Comparison of ENCODE assay signal across 13 cellular contexts in genomic region chr9:105242557-105242956, GRCh38. TPM values are rescaled to one million over a fixed set of nuclear protein-coding genes. Genes with fewer than 3 reads are reported as not detected.
A peak's percentile ranks its signal among the peaks of the same experiment; 100 is the strongest.
DNase-seq lines count a peak whose midpoint lies in the region; TF ChIP-seq lines count a peak whose summit lies in the region.
"Had no signal": no experiment of that assay in that cellular context is flagged by ENCODE, and none has a peak within 500 bp of the region (broad histone marks: within the 10 kb centered on the region; RNA-seq: fewer than 3 reads in every experiment).

No MANE protein-coding gene starts in this region.

- H3K27ac Mint-ChIP-seq in mesothelial cell of epicardium: peak overlapping the region; percentile 83
- no peak overlapping the region for H3K27ac Mint-ChIP-seq in activated naive CD8-positive, alpha-beta T cell treated with anti-CD3 and anti-CD28 coated beads for 36 hours
- H3K27ac Mint-ChIP-seq: CD8-positive, alpha-beta T cell; effector memory CD8-positive, alpha-beta T cell; memory B cell had no signal

- H3K9me3 ChIP-seq in A673 (ENCODE audit: low read depth, low read length, poor library complexity, severe bottlenecking): no peaks in the 10 kb centered on the region
- H3K9me3 ChIP-seq in MM.1S (replicated peaks; ENCODE audit: insufficient read depth, low read length): no peaks in the 10 kb centered on the region
- H3K9me3 ChIP-seq in endocrine pancreas (ENCODE audit: control insufficient read depth, low read length): no peaks in the 10 kb centered on the region

- POLR2A ChIA-PET in A673 (lab: Charles Lee; ENCODE audit: low non-redundant PET): no interaction called here

- H3K4me3 ChIP-seq in A673 (ENCODE audit: low read depth, low read length, poor library complexity, severe bottlenecking): peak overlapping the region; percentile 7
- peak overlapping the region; percentile 59 for H3K4me3 ChIP-seq in MM.1S (ENCODE audit: low read length)
- H3K4me3 ChIP-seq in endocrine pancreas (ENCODE audit: control insufficient read depth, insufficient read depth, low read length): peak overlapping the region; percentile 42

- H3K9me2 ChIP-seq in MM.1S (replicated peaks; ENCODE audit: insufficient read depth, low read length): no peaks in the 10 kb centered on the region

- no peaks in the 10 kb centered on the region for H3K36me3 Mint-ChIP-seq in mesothelial cell of epicardium
- H3K36me3 Mint-ChIP-seq in activated naive CD8-positive, alpha-beta T cell treated with anti-CD3 and anti-CD28 coated beads for 36 hours: no peaks in the 10 kb centered on the region

- H3K36me3 ChIP-seq in A673 (ENCODE audit: insufficient read depth, low read length, poor library complexity, severe bottlenecking) (no peaks in the 10 kb centered on the region), MM.1S (replicated peaks; ENCODE audit: insufficient read depth, low read length) (no peaks in the 10 kb centered on the region), endocrine pancreas (ENCODE audit: control insufficient read depth, insufficient read depth, low read length) (no peaks in the 10 kb centered on the region)

- H3K4me2 ChIP-seq in MM.1S (ENCODE audit: low read depth, low read length): peak overlapping the region; percentile 94

- H3K9ac ChIP-seq in MM.1S (ENCODE audit: low read length) (peak overlapping the region; percentile 38; the same call in 1 of the 2 replicates), endocrine pancreas (ENCODE audit: control insufficient read depth, insufficient read depth, low read length) (no peak overlapping the region)

- H3K4me1 Mint-ChIP-seq in mesothelial cell of epicardium: peaks cover 53% of the 10 kb centered on the region
- peaks cover 14% of the 10 kb centered on the region for H3K4me1 Mint-ChIP-seq in activated naive CD8-positive, alpha-beta T cell treated with anti-CD3 and anti-CD28 coated beads for 36 hours

- peaks cover 27% of the 10 kb centered on the region for H3K79me2 ChIP-seq in MM.1S (ENCODE audit: low read length)

- no TSS peak for BruUV-seq in A673 (replicated peaks; lab: Mats Ljungman, UMichigan)

- no peak overlapping the region for H3K27ac ChIP-seq in A673 (ENCODE audit: low read depth, low read length, poor library complexity, severe bottlenecking)
- H3K27ac ChIP-seq in MM.1S (ENCODE audit: low read length): peak overlapping the region; percentile 71; the same call in 1 of the 2 replicates

- H3K27me3 Mint-ChIP-seq in mesothelial cell of epicardium (ENCODE audit: low read depth): no peaks in the 10 kb centered on the region
- H3K27me3 Mint-ChIP-seq in activated naive CD8-positive, alpha-beta T cell treated with anti-CD3 and anti-CD28 coated beads for 36 hours: peaks cover 56% of the 10 kb centered on the region

- DNase-seq in A673 (ENCODE audit: low spot score) (no peak), MM.1S (no peak), mesothelial cell of epicardium (ENCODE audit: low spot score in 2 of 2, unreplicated experiment in 2 of 2) (no peak), NCI-H1105 treated with DMSO at 0.1 percent for 48 hours (lab: John Stamatoyannopoulos, UW) (no peak), NCI-H82 treated with DMSO at 0.1 percent for 48 hours (lab: John Stamatoyannopoulos, UW; ENCODE audit: unreplicated experiment) (no peak), GM19240 (ENCODE audit: insufficient read length, low spot score) (no peak)
- no peak for DNase-seq in activated naive CD8-positive, alpha-beta T cell treated with anti-CD3 and anti-CD28 coated beads for 36 hours
- DNase-seq: activated T-cell treated with anti-CD3 and anti-CD28 coated beads, Interleukin-2, amount 50 U/mL, for 1 hour; CD8-positive, alpha-beta T cell; effector memory CD8-positive, alpha-beta T cell; stimulated activated CD4-positive, alpha-beta T cell treated with anti-CD3 and anti-CD28 coated beads, Interleukin-4, amount 100 ng/mL, for 24 hours had no signal

- H3K9me3 Mint-ChIP-seq in mesothelial cell of epicardium: no peaks in the 10 kb centered on the region
- no peaks in the 10 kb centered on the region for H3K9me3 Mint-ChIP-seq in activated naive CD8-positive, alpha-beta T cell treated with anti-CD3 and anti-CD28 coated beads for 36 hours
- H3K9me3 Mint-ChIP-seq: CD8-positive, alpha-beta T cell; effector memory CD8-positive, alpha-beta T cell; memory B cell had no signal

- H3K4me3 Mint-ChIP-seq in mesothelial cell of epicardium: peak overlapping the region; percentile 38
- no peak overlapping the region for H3K4me3 Mint-ChIP-seq in activated naive CD8-positive, alpha-beta T cell treated with anti-CD3 and anti-CD28 coated beads for 36 hours
- H3K4me3 Mint-ChIP-seq: CD8-positive, alpha-beta T cell; memory B cell had no signal

- peaks cover 43% of the 10 kb centered on the region for H3F3A ChIP-seq in MM.1S (ENCODE audit: insufficient read depth, low read length)

- intact Hi-C loops in A673 (cut with micrococcal nuclease; ENCODE audit: unreplicated experiment): no loop called here

- 0 out of 2 replicates have a peak overlapping the region, but pooled peaks have one; percentile 10 for H2AFZ ChIP-seq in MM.1S (ENCODE audit: low read length)

- CTCF ChIA-PET in A673 (lab: Charles Lee): no interaction called here

- no peaks in the 10 kb centered on the region for H4K20me1 ChIP-seq in MM.1S (ENCODE audit: insufficient read depth, low read length)

- peaks cover 3% of the 10 kb centered on the region for H3K4me1 ChIP-seq in A673 (ENCODE audit: insufficient read depth, low read length, poor library complexity, severe bottlenecking)
- H3K4me1 ChIP-seq in MM.1S (ENCODE audit: low read length): peaks cover 24% of the 10 kb centered on the region
- no peaks in the 10 kb centered on the region for H3K4me1 ChIP-seq in endocrine pancreas (ENCODE audit: control insufficient read depth, insufficient read depth, low read length)

- H3K27me3 ChIP-seq in A673 (replicated peaks; ENCODE audit: insufficient read depth, low read depth, low read length, poor library complexity): peaks cover 6% of the 10 kb centered on the region
- H3K27me3 ChIP-seq in MM.1S (replicated peaks; ENCODE audit: insufficient read depth, low read length): no peaks in the 10 kb centered on the region
- H3K27me3 ChIP-seq in endocrine pancreas (ENCODE audit: control insufficient read depth, insufficient read depth, low read length): no peaks in the 10 kb centered on the region

- no peak for TF ChIP-seq CTCF in A673 (conservative IDR thresholded peaks at IDR 0.05; ENCODE audit: low read depth, low read length)
- no peak for TF ChIP-seq CTCF in MM.1S (IDR thresholded peaks at IDR 0.05; ENCODE audit: low read length)
- TF ChIP-seq CTCF in mesothelial cell of epicardium (IDR thresholded peaks at IDR 0.05; ENCODE audit: unreplicated experiment): no peak

RNA-seq across cellular contexts. Expression of gene SLC44A1, which starts 1.9 kb away (rescaled TPM):
- total RNA-seq in A673 (2021) (9.4 and 11.9 TPM in 2 replicates), mesothelial cell of epicardium (47.5 to 49.0 TPM (median 48.5 TPM) in 3 replicates)
- total RNA-seq in activated naive CD8-positive, alpha-beta T cell treated with anti-CD3 and anti-CD28 coated beads for 36 hours: 1 to 10 TPM; 7.4 to 7.5 TPM

Comparison
In these comparisons a context has a peak if more than half of its experiments do, and no peak if none do; other contexts are left out.
1. H3K4me3 ChIP-seq: peak in every context shown above with its lines; median percentile 59 in MM.1S; 42 in endocrine pancreas; 7 in A673.